8 cellular contexts compared by ENCODE assay signal in genomic region chr12:123150273-123150803, GRCh38. TPM values are rescaled to one million over a fixed set of nuclear protein-coding genes. Genes with fewer than 3 reads are reported as not detected.
DNase-seq lines count a peak whose midpoint lies in the region; ATAC-seq and TF ChIP-seq lines count a peak whose summit lies in the region.

No MANE protein-coding gene starts in this region.

- H4K20me1 ChIP-seq in Loucy (ENCODE audit: insufficient read depth, low read length, poor library complexity, severe bottlenecking) = no peaks in the 10 kb centered on the region

- no peaks in the 10 kb centered on the region for H3K9me3 ChIP-seq in Loucy (ENCODE audit: insufficient read depth, low read depth, low read length)
- no peaks in the 10 kb centered on the region for H3K9me3 ChIP-seq in right cardiac atrium (ENCODE audit: control insufficient read depth, low read length)

- H3K4me3 ChIP-seq in Loucy (ENCODE audit: low read length, poor library complexity, severe bottlenecking) (peak overlapping the region; percentile 50), right cardiac atrium (ENCODE audit: low read length) (peak overlapping the region; percentile 70)

- peaks cover 7% of the 10 kb centered on the region; the same call in 1 of the 2 replicates for H3K36me3 ChIP-seq in Loucy (ENCODE audit: insufficient read depth, low read length)

- H3F3A ChIP-seq in Loucy (ENCODE audit: low read depth) = peaks cover 4% of the 10 kb centered on the region; the same call in 1 of the 2 replicates

- H3K79me2 ChIP-seq in Loucy (ENCODE audit: insufficient read depth, low read length) = no peaks in the 10 kb centered on the region

- 2% methylated on average over 63 of the region's 63 CpGs for WGBS in right cardiac atrium

- H3K27me3 ChIP-seq in Loucy (ENCODE audit: insufficient read depth, low read length, poor library complexity, severe bottlenecking) (peaks cover 10% of the 10 kb centered on the region), right cardiac atrium (ENCODE audit: control insufficient read depth, insufficient read depth) (no peaks in the 10 kb centered on the region)

- TF ChIP-seq CTCF in Loucy (conservative IDR thresholded peaks at IDR 0.05; ENCODE audit: low read length) = no peak
- no peak for TF ChIP-seq CTCF in GM13976 (IDR thresholded peaks at IDR 0.05; ENCODE audit: borderline replicate concordance, control extremely low read depth, extremely low read depth, insufficient read depth, missing control alignments)

- H3K36me3 Mint-ChIP-seq in activated naive CD4-positive, alpha-beta T cell treated with anti-CD3 and anti-CD28 coated beads, Interleukin-2, amount 50 U/mL, for 24 hours = peaks cover 2% of the 10 kb centered on the region

- peak overlapping the region; percentile 86 for H3K4me3 Mint-ChIP-seq in activated naive CD4-positive, alpha-beta T cell treated with anti-CD3 and anti-CD28 coated beads, Interleukin-2, amount 50 U/mL, for 24 hours

- intact Hi-C loops in right cardiac atrium (cut with DNase I) = loop anchor here (2.0 to 10.0 kb wide), 4 partner anchors 106 to 116 kb away; no protein-coding TSS in a partner anchor
- intact Hi-C loops in sciatic nerve (cut with DNase I) = no loop called here

- in situ Hi-C loops in GM13976 (cut with MboI; ENCODE audit: low sequenced_read_pairs, unreplicated experiment) = no loop called here

- H3K4me1 ChIP-seq in Loucy (ENCODE audit: insufficient read depth, low read length, poor library complexity, severe bottlenecking) (no peaks in the 10 kb centered on the region), right cardiac atrium (ENCODE audit: control insufficient read depth, insufficient read depth, low read length) (peaks cover 4% of the 10 kb centered on the region)

- H2AFZ ChIP-seq in Loucy (ENCODE audit: low read length) = no peak overlapping the region

- H3K27ac ChIP-seq in right cardiac atrium (ENCODE audit: low read length) = peak overlapping the region; percentile 7

- peak; percentile 15 for DNase-seq in activated T-cell treated with anti-CD3 and anti-CD28 coated beads for 48 hours (ENCODE audit: low read depth)
- no peak for DNase-seq in activated T-cell treated with anti-CD3 and anti-CD28 coated beads, Interleukin-2, amount 50 U/mL, for 1 hour
- peak; percentile 63 to 84 (median 83) for DNase-seq in right cardiac atrium
- DNase-seq in sciatic nerve (ENCODE audit: low spot score) = peak; percentile 78
- DNase-seq in hippocampal formation (lab: John Stamatoyannopoulos, UW) = no peak
- no peak for DNase-seq in GM13976 (ENCODE audit: low spot score)

- no peaks in the 10 kb centered on the region for H3K9me3 Mint-ChIP-seq in activated naive CD4-positive, alpha-beta T cell treated with anti-CD3 and anti-CD28 coated beads, Interleukin-2, amount 50 U/mL, for 24 hours

- no peaks in the 10 kb centered on the region for H3K27me3 Mint-ChIP-seq in activated naive CD4-positive, alpha-beta T cell treated with anti-CD3 and anti-CD28 coated beads, Interleukin-2, amount 50 U/mL, for 24 hours

- ATAC-seq in right cardiac atrium (peak; percentile 56 to 69), sciatic nerve (peak; percentile 56)

- peaks cover 54% of the 10 kb centered on the region for H3K4me1 Mint-ChIP-seq in activated naive CD4-positive, alpha-beta T cell treated with anti-CD3 and anti-CD28 coated beads, Interleukin-2, amount 50 U/mL, for 24 hours

- H3K9ac ChIP-seq in Loucy (ENCODE audit: low read depth, low read length, poor library complexity, severe bottlenecking) = no peak overlapping the region

- peak overlapping the region; percentile 49 for H3K4me2 ChIP-seq in Loucy (ENCODE audit: low read depth, low read length, poor library complexity, severe bottlenecking)

- H3K9me2 ChIP-seq in Loucy (replicated peaks; ENCODE audit: low read depth, low read length) = no peaks in the 10 kb centered on the region

- peak overlapping the region; percentile 92 for H3K27ac Mint-ChIP-seq in activated naive CD4-positive, alpha-beta T cell treated with anti-CD3 and anti-CD28 coated beads, Interleukin-2, amount 50 U/mL, for 24 hours

RNA-seq across cellular contexts. Expression of gene PITPNM2, which starts 0.6 kb away (rescaled TPM):
- 10 to 100 TPM; 19.4 to 26.8 (median 20.9) TPM for total RNA-seq in right cardiac atrium
- 10.8 TPM for polyA plus RNA-seq in right cardiac atrium
- total RNA-seq in sciatic nerve = 24.7 TPM

Comparison
In these comparisons a context has a peak if more than half of its experiments do, and no peak if none do; other contexts are left out.
1. DNase-seq: peak in activated T-cell treated with anti-CD3 and anti-CD28 coated beads for 48 hours (single experiment), right cardiac atrium (3 of 3) and sciatic nerve (single experiment); none in activated T-cell treated with anti-CD3 and anti-CD28 coated beads, Interleukin-2, amount 50 U/mL, for 1 hour (single experiment), hippocampal formation (0 of 2) and GM13976 (single experiment).